8 cellular contexts compared by ENCODE assay signal in genomic region chr16:17467923-17468540, GRCh38. TPM values are rescaled to one million over a fixed set of nuclear protein-coding genes. Genes with fewer than 3 reads are reported as not detected.
DNase-seq lines count a peak whose midpoint lies in the region; ATAC-seq and TF ChIP-seq lines count a peak whose summit lies in the region.

No MANE protein-coding gene starts in this region.

- 12% methylated on average over 5 of the region's 6 CpGs for WGBS in esophagus muscularis mucosa

- H3K4me3 ChIP-seq in GM06990 (replicated peaks; ENCODE audit: low read depth, low read length) (no peak overlapping the region), esophagus muscularis mucosa (peak overlapping the region; percentile 71 to 83 (median 79)), muscle layer of colon (ENCODE audit: low read depth in 1 of 2, low read length in 2 of 2) (peak overlapping the region; percentile 77 to 85), upper lobe of right lung (peak overlapping the region; percentile 66)

- peak overlapping the region; percentile 86 for H3K9ac ChIP-seq in muscle layer of colon (ENCODE audit: low read length)

- no peaks in the 10 kb centered on the region; the same call in none of the 2 replicates for H3K27me3 ChIP-seq in GM06990 (replicated peaks; ENCODE audit: control insufficient read depth, insufficient read depth, low read length)
- peaks cover 0 to 3% (median 0%) of the 10 kb centered on the region in 4 donors for H3K27me3 ChIP-seq in esophagus muscularis mucosa
- no peaks in the 10 kb centered on the region for H3K27me3 ChIP-seq in muscle layer of colon (ENCODE audit: control insufficient read depth in 1 of 2, insufficient read depth in 2 of 2, low read length in 2 of 2)
- no peaks in the 10 kb centered on the region for H3K27me3 ChIP-seq in upper lobe of right lung

- no peak for TF ChIP-seq EP300 in esophagus muscularis mucosa (IDR thresholded peaks at IDR 0.05)

- peak overlapping the region; percentile 89 to 92 (median 90) for H3K27ac ChIP-seq in esophagus muscularis mucosa (replicated peaks in 1 of 4)
- H3K27ac ChIP-seq in muscle layer of colon (ENCODE audit: low read depth, low read length) = peak overlapping the region; percentile 50
- no peak overlapping the region for H3K27ac ChIP-seq in upper lobe of right lung

- H3K9me3 ChIP-seq in esophagus muscularis mucosa = no peaks in the 10 kb centered on the region
- no peaks in the 10 kb centered on the region for H3K9me3 ChIP-seq in muscle layer of colon (ENCODE audit: low read length)
- no peaks in the 10 kb centered on the region for H3K9me3 ChIP-seq in upper lobe of right lung

- H3K4me1 ChIP-seq in esophagus muscularis mucosa = peaks cover 21 to 61% (median 57%) of the 10 kb centered on the region in 4 donors
- H3K4me1 ChIP-seq in muscle layer of colon (ENCODE audit: insufficient read depth, low read length) = peaks cover 30% of the 10 kb centered on the region
- peaks cover 30% of the 10 kb centered on the region for H3K4me1 ChIP-seq in upper lobe of right lung

- peak; percentile 79 for ATAC-seq in upper lobe of right lung
- ATAC-seq in HG02885 (IDR thresholded peaks at IDR 0.05; ENCODE audit: poor library complexity, unreplicated experiment) = no peak

- TF ChIP-seq POLR2A in esophagus muscularis mucosa (IDR thresholded peaks at IDR 0.05; ENCODE audit: low read depth) = no peak

- intact Hi-C loops in esophagus muscularis mucosa (cut with DNase I) (loop anchor here (5.0 kb wide), 5 partner anchors 51 to 251 kb away; no protein-coding TSS in a partner anchor), upper lobe of right lung (cut with DNase I) (no loop called here)

- H3K36me3 ChIP-seq in GM06990 (ENCODE audit: control insufficient read depth, insufficient read depth, low read length) (no peaks in the 10 kb centered on the region), esophagus muscularis mucosa (no peaks in the 10 kb centered on the region), muscle layer of colon (ENCODE audit: insufficient read depth, low read length) (no peaks in the 10 kb centered on the region), upper lobe of right lung (no peaks in the 10 kb centered on the region)

- peak; percentile 20 for DNase-seq in GM06990 (ENCODE audit: extremely low read depth, insufficient read length)
- peak; percentile 38 for DNase-seq in NCI-H2029 treated with DMSO at 0.1 percent for 48 hours (lab: John Stamatoyannopoulos, UW)
- DNase-seq in activated CD4-positive, alpha-beta T cell treated with anti-CD3 and anti-CD28 coated beads, Interleukin-2, amount 50 U/mL, for 48 hours = peak; percentile 49 to 63
- no peak for DNase-seq in esophagus muscularis mucosa (ENCODE audit: extremely low spot score)
- DNase-seq in upper lobe of right lung = peak; percentile 70
- no peak for DNase-seq in HuH-7.5 (ENCODE audit: low spot score)

- TF ChIP-seq CTCF in GM06990 (IDR thresholded peaks at IDR 0.05; ENCODE audit: insufficient read depth, low read length, poor library complexity, severe bottlenecking) (peak; percentile 71), esophagus muscularis mucosa (IDR thresholded peaks at IDR 0.05) (peak; percentile 72 to 84 (median 75)), upper lobe of right lung (IDR thresholded peaks at IDR 0.05) (peak; percentile 66)

RNA-seq across cellular contexts. Expression of gene XYLT1, which starts 2.7 kb away (rescaled TPM):
- total RNA-seq in esophagus muscularis mucosa (10 to 100 TPM; 25.2 to 57.1 (median 33.5) TPM), upper lobe of right lung (12.1 TPM)

Comparison
In these comparisons a context has a peak if more than half of its experiments do, and no peak if none do; other contexts are left out.
1. DNase-seq: peak in GM06990 (single experiment), NCI-H2029 treated with DMSO at 0.1 percent for 48 hours (single experiment), activated CD4-positive, alpha-beta T cell treated with anti-CD3 and anti-CD28 coated beads, Interleukin-2, amount 50 U/mL, for 48 hours (2 of 2) and upper lobe of right lung (single experiment); none in esophagus muscularis mucosa (single experiment) and HuH-7.5 (single experiment).
2. Peak in every context shown above with its lines, with median percentiles within 50 percentile points of each other: CTCF ChIP-seq.